In the genomic region with DNA sequence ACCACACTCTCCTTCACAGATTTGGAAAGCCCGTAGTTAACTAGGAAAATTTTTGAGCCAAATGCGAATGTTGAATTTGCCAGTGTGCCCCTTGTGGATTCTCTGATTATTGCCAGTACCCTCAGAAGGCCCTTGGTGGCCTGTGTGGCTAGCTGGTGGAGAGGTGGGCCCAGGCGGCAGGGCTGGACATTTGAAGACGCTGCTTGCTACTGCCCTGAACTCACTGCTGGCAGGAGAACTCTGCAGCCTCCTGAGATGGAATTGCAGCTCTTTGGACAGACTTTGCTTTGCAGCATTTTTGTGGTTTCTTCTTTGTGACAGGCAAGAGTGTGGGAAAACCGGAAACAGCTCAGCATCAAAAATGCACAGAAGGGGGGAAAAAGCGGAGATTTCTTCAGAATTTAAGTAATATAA, we compare ENCODE assay signal across 8 cellular contexts.
DNase-seq lines count a peak whose midpoint lies in the region; ATAC-seq and TF ChIP-seq lines count a peak whose summit lies in the region.

No MANE protein-coding gene starts in this region.

- no peaks in the 10 kb centered on the region for H3K4me1 ChIP-seq in endodermal cell (ENCODE audit: control insufficient read depth, insufficient read depth, low read length)

- no peak overlapping the region for H3K4me3 ChIP-seq in endodermal cell (ENCODE audit: low read length)

- no peaks in the 10 kb centered on the region for H3K27me3 ChIP-seq in endodermal cell (ENCODE audit: control insufficient read depth, insufficient read depth, low read length, poor library complexity, severe bottlenecking)

- peaks cover 9% of the 10 kb centered on the region for H3K36me3 ChIP-seq in endodermal cell (ENCODE audit: control insufficient read depth, insufficient read depth, low read length)

- H3K9ac ChIP-seq in endodermal cell (ENCODE audit: extremely low read depth, low read length, poor library complexity, severe bottlenecking): no peak overlapping the region

- H3K4me1 Mint-ChIP-seq in endodermal cell: peaks cover 4% of the 10 kb centered on the region
- no peaks in the 10 kb centered on the region for H3K4me1 Mint-ChIP-seq in progenitor cell of endocrine pancreas (ENCODE audit: low read depth)
- H3K4me1 Mint-ChIP-seq in activated naive CD4-positive, alpha-beta T cell treated with anti-CD3 and anti-CD28 coated beads, Interleukin-2, amount 10 ng/mL, durations not matched to agents 7 days and 5 days: no peaks in the 10 kb centered on the region
- H3K4me1 Mint-ChIP-seq in naive thymus-derived CD8-positive, alpha-beta T cell: no peaks in the 10 kb centered on the region
- H3K4me1 Mint-ChIP-seq in T-cell: no peaks in the 10 kb centered on the region

- H3K27me3 Mint-ChIP-seq in endodermal cell (ENCODE audit: insufficient read depth): no peaks in the 10 kb centered on the region
- no peaks in the 10 kb centered on the region for H3K27me3 Mint-ChIP-seq in progenitor cell of endocrine pancreas
- H3K27me3 Mint-ChIP-seq in activated naive CD4-positive, alpha-beta T cell treated with anti-CD3 and anti-CD28 coated beads, Interleukin-2, amount 10 ng/mL, durations not matched to agents 7 days and 5 days: no peaks in the 10 kb centered on the region
- H3K27me3 Mint-ChIP-seq in naive thymus-derived CD8-positive, alpha-beta T cell: no peaks in the 10 kb centered on the region
- no peaks in the 10 kb centered on the region for H3K27me3 Mint-ChIP-seq in T-cell

- H3K9me3 ChIP-seq in endodermal cell (ENCODE audit: control insufficient read depth, low read length): no peaks in the 10 kb centered on the region

- TF ChIP-seq CTCF in endodermal cell (conservative IDR thresholded peaks at IDR 0.05) (peak; percentile 56), progenitor cell of endocrine pancreas (IDR thresholded peaks at IDR 0.05; ENCODE audit: unreplicated experiment) (peak; percentile 32)

- WGBS in endodermal cell (ENCODE audit: insufficient coverage in 1 of 2, insufficient read length in 1 of 2), 2 experiments: 88 to 100% methylated on average over 2 to 6 of the region's 6 CpGs

- no peak overlapping the region for H3K27ac ChIP-seq in endodermal cell (ENCODE audit: low read depth, low read length)

- H3K4me3 Mint-ChIP-seq in endodermal cell (no peak overlapping the region), progenitor cell of endocrine pancreas (ENCODE audit: low read depth) (no peak overlapping the region), T-cell (no peak overlapping the region)
- no peak overlapping the region for H3K4me3 Mint-ChIP-seq in activated naive CD4-positive, alpha-beta T cell treated with anti-CD3 and anti-CD28 coated beads, Interleukin-2, amount 10 ng/mL, durations not matched to agents 7 days and 5 days
- no peak overlapping the region for H3K4me3 Mint-ChIP-seq in naive thymus-derived CD8-positive, alpha-beta T cell

- H3K9me3 Mint-ChIP-seq in endodermal cell (no peaks in the 10 kb centered on the region), progenitor cell of endocrine pancreas (ENCODE audit: low read depth) (no peaks in the 10 kb centered on the region), T-cell (no peaks in the 10 kb centered on the region)
- no peaks in the 10 kb centered on the region for H3K9me3 Mint-ChIP-seq in activated naive CD4-positive, alpha-beta T cell treated with anti-CD3 and anti-CD28 coated beads, Interleukin-2, amount 50 U/mL, for 72 hours
- H3K9me3 Mint-ChIP-seq in activated naive CD4-positive, alpha-beta T cell treated with anti-CD3 and anti-CD28 coated beads, Interleukin-2, amount 10 ng/mL, durations not matched to agents 7 days and 5 days: no peaks in the 10 kb centered on the region
- H3K9me3 Mint-ChIP-seq in naive thymus-derived CD8-positive, alpha-beta T cell: peaks cover 0 to 2% (median 0%) of the 10 kb centered on the region in 9 donors

- peaks cover 7% of the 10 kb centered on the region for H3K36me3 Mint-ChIP-seq in endodermal cell (ENCODE audit: low read depth)
- H3K36me3 Mint-ChIP-seq in progenitor cell of endocrine pancreas (ENCODE audit: insufficient read depth): peaks cover 6% of the 10 kb centered on the region
- H3K36me3 Mint-ChIP-seq in activated naive CD4-positive, alpha-beta T cell treated with anti-CD3 and anti-CD28 coated beads, Interleukin-2, amount 50 U/mL, for 72 hours: peaks cover 0 to 5% of the 10 kb centered on the region in 2 donors
- H3K36me3 Mint-ChIP-seq in activated naive CD4-positive, alpha-beta T cell treated with anti-CD3 and anti-CD28 coated beads, Interleukin-2, amount 10 ng/mL, durations not matched to agents 7 days and 5 days: peaks cover 5% of the 10 kb centered on the region
- peaks cover 8 to 43% (median 35%) of the 10 kb centered on the region in 3 donors for H3K36me3 Mint-ChIP-seq in naive thymus-derived CD8-positive, alpha-beta T cell
- H3K36me3 Mint-ChIP-seq in T-cell: peaks cover 49% of the 10 kb centered on the region

- CTCF ChIA-PET in activated naive CD4-positive, alpha-beta T cell treated with anti-CD3 and anti-CD28 coated beads, Interleukin-2, amount 10 ng/mL, durations not matched to agents 7 days and 5 days (lab: Charles Lee): no interaction called here
- CTCF ChIA-PET in T-cell (lab: Charles Lee): interaction anchor here in 1 of 2 donors (0.6 kb wide), 1 partner anchor 986 kb away, joined by 3 read pairs; no protein-coding TSS in a partner anchor

- no peak for ATAC-seq in activated naive CD4-positive, alpha-beta T cell treated with anti-CD3 and anti-CD28 coated beads, Interleukin-2, amount 50 U/mL, for 72 hours
- no peak for ATAC-seq in naive thymus-derived CD8-positive, alpha-beta T cell
- ATAC-seq in T-cell (replicated peaks in 1 of 4): no peak

- POLR2A ChIA-PET in naive thymus-derived CD8-positive, alpha-beta T cell (lab: Charles Lee): no interaction called here
- POLR2A ChIA-PET in T-cell (lab: Charles Lee): no interaction called here

- H3K27ac Mint-ChIP-seq in endodermal cell: no peak overlapping the region
- H3K27ac Mint-ChIP-seq in progenitor cell of endocrine pancreas: no peak overlapping the region
- no peak overlapping the region for H3K27ac Mint-ChIP-seq in activated naive CD4-positive, alpha-beta T cell treated with anti-CD3 and anti-CD28 coated beads, Interleukin-2, amount 50 U/mL, for 72 hours
- no peak overlapping the region for H3K27ac Mint-ChIP-seq in activated naive CD4-positive, alpha-beta T cell treated with anti-CD3 and anti-CD28 coated beads, Interleukin-2, amount 10 ng/mL, durations not matched to agents 7 days and 5 days
- H3K27ac Mint-ChIP-seq in naive thymus-derived CD8-positive, alpha-beta T cell: no peak overlapping the region
- H3K27ac Mint-ChIP-seq in T-cell: no peak overlapping the region

- DNase-seq in GM03348 (ENCODE audit: low spot score): peak; percentile 73
- peak; percentile 18 for DNase-seq in NCI-H226
- peak; percentile 64 for DNase-seq in endodermal cell
- DNase-seq in progenitor cell of endocrine pancreas (ENCODE audit: low spot score, unreplicated experiment): no peak
- no peak for DNase-seq in activated naive CD4-positive, alpha-beta T cell treated with anti-CD3 and anti-CD28 coated beads, Interleukin-2, amount 50 U/mL, for 72 hours (ENCODE audit: low spot score in 2 of 2)
- no peak for DNase-seq in activated naive CD4-positive, alpha-beta T cell treated with anti-CD3 and anti-CD28 coated beads, Interleukin-2, amount 10 ng/mL, durations not matched to agents 7 days and 5 days
- DNase-seq in naive thymus-derived CD8-positive, alpha-beta T cell: no peak
- DNase-seq in T-cell: no peak

Comparison
In these comparisons a context has a peak if more than half of its experiments do, and no peak if none do; other contexts are left out.
1. DNase-seq: peak in GM03348 (single experiment), NCI-H226 (single experiment) and endodermal cell (single experiment); none in progenitor cell of endocrine pancreas (single experiment), activated naive CD4-positive, alpha-beta T cell treated with anti-CD3 and anti-CD28 coated beads, Interleukin-2, amount 50 U/mL, for 72 hours (0 of 2), activated naive CD4-positive, alpha-beta T cell treated with anti-CD3 and anti-CD28 coated beads, Interleukin-2, amount 10 ng/mL, durations not matched to agents 7 days and 5 days (single experiment), naive thymus-derived CD8-positive, alpha-beta T cell (0 of 10) and T-cell (0 of 34).